8 cellular contexts compared by ENCODE assay signal in the genomic region with DNA sequence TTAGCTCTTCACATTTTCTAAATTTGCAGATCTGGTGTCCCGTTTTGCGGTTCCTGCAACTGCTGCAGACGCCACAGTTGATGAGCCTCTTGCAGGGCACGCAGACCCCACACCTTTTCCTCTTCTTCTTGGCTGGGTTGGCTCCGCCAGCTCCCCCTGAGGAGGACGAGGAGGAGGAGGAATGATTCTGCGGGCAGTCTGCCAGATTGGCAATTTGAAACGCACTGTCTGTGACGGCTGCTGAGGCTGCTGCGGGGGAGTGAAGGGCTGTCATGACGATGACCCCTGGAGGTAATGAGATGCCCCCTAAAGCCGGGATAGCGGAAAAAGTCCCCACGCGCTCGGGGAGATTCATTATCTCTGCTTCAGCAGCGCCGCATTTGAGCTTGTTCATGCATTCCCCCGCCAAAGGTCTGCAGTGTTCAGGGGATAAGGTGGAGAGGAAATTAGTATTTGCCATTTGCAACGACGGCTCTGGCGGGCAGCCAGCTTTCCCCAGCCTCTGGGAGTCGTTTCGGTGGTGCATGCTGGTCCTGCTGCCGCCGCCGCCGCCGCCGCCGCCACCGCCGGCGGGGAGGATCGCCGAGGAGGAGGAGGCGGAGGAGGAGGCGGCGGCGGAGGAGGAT. TPM values are rescaled to one million over a fixed set of nuclear protein-coding genes. Genes with fewer than 3 reads are reported as not detected.
A peak's percentile ranks its signal among the peaks of the same experiment; 100 is the strongest.
DNase-seq lines count a peak whose midpoint lies in the region; ATAC-seq, FAIRE-seq and TF ChIP-seq lines count a peak whose summit lies in the region.

No MANE protein-coding gene starts in this region.

- peak; percentile 36 for ATAC-seq in GM21723 (IDR thresholded peaks at IDR 0.05; ENCODE audit: unreplicated experiment)

- no peaks in the 10 kb centered on the region for H3K9me3 Mint-ChIP-seq in neural progenitor cell

- H4K20me1 ChIP-seq in DOHH2 (ENCODE audit: control insufficient read depth, insufficient read depth, low read depth, low read length) (no peaks in the 10 kb centered on the region), neural progenitor cell (ENCODE audit: low read depth) (peaks cover 16% of the 10 kb centered on the region)

- peak overlapping the region; percentile 64 for H3K4me3 ChIP-seq in DOHH2 (ENCODE audit: low read length)
- H3K4me3 ChIP-seq in Jurkat, Clone E6-1 (ENCODE audit: low read length), result peak overlapping the region; percentile 58
- peak overlapping the region; percentile 65 for H3K4me3 ChIP-seq in neural progenitor cell

- H3K36me3 Mint-ChIP-seq in neural progenitor cell, result peaks cover 3% of the 10 kb centered on the region

- H3K27me3 Mint-ChIP-seq in neural progenitor cell (ENCODE audit: insufficient read depth, low read depth), result peaks cover 5% of the 10 kb centered on the region

- H3K79me2 ChIP-seq in DOHH2 (ENCODE audit: control insufficient read depth, low read length), result no peaks in the 10 kb centered on the region
- H3K79me2 ChIP-seq in neural progenitor cell (ENCODE audit: low read depth), result peaks cover 77% of the 10 kb centered on the region

- H3K4me1 Mint-ChIP-seq in neural progenitor cell, result peaks cover 59% of the 10 kb centered on the region

- H3K9ac ChIP-seq in neural progenitor cell, result no peak overlapping the region

- H3K27ac ChIP-seq in DOHH2 (ENCODE audit: low read depth, low read length) (no peak overlapping the region), neural progenitor cell (peak overlapping the region; percentile 86)

- FAIRE-seq in urothelium cell line (lab: Jason Lieb, UNC), result no peak

- H3F3A ChIP-seq in DOHH2 (ENCODE audit: control insufficient read depth, insufficient read depth) (no peaks in the 10 kb centered on the region), neural progenitor cell (ENCODE audit: low read depth) (peaks cover 59% of the 10 kb centered on the region)

- peak; percentile 39 for DNase-seq in Jurkat, Clone E6-1 (ENCODE audit: low read depth, low spot score)
- DNase-seq in RPMI7951 (ENCODE audit: low read depth), result peak; percentile 51
- DNase-seq in activated gamma-delta T cell treated with Interleukin-2 at 50 U/mL for 16 hours, result peak; percentile 47
- peak; percentile 17 for DNase-seq in germinal center (ENCODE audit: low spot score)
- DNase-seq in neural progenitor cell (ENCODE audit: low spot score), result peak; percentile 80
- DNase-seq in urothelium cell line (ENCODE audit: low spot score), result peak; percentile 61

- peaks cover 14% of the 10 kb centered on the region for H3K4me1 ChIP-seq in DOHH2 (ENCODE audit: control insufficient read depth, low read length)
- peaks cover 57% of the 10 kb centered on the region for H3K4me1 ChIP-seq in neural progenitor cell

- H3K9me3 ChIP-seq in DOHH2 (ENCODE audit: control insufficient read depth, insufficient read depth, low read length), result no peaks in the 10 kb centered on the region
- H3K9me3 ChIP-seq in neural progenitor cell (ENCODE audit: low read depth), result no peaks in the 10 kb centered on the region

- H3K4me3 Mint-ChIP-seq in neural progenitor cell, result peak overlapping the region; percentile 95

- peak overlapping the region; percentile 14 for H2AFZ ChIP-seq in neural progenitor cell (replicated peaks)

- H3K36me3 ChIP-seq in DOHH2 (ENCODE audit: control insufficient read depth, low read length) (no peaks in the 10 kb centered on the region), neural progenitor cell (no peaks in the 10 kb centered on the region)

- no peaks in the 10 kb centered on the region for H3K9me2 ChIP-seq in DOHH2 (replicated peaks; ENCODE audit: control insufficient read depth, low read length)

- H3K27ac Mint-ChIP-seq in neural progenitor cell, result peak overlapping the region; percentile 96

- H3K27me3 ChIP-seq in DOHH2 (ENCODE audit: control insufficient read depth, low read length) (peaks cover 45% of the 10 kb centered on the region), neural progenitor cell (no peaks in the 10 kb centered on the region)

- TF ChIP-seq CTCF in DOHH2 (IDR thresholded peaks at IDR 0.05; ENCODE audit: low read depth, low read length, poor library complexity, severe bottlenecking) (no peak), neural progenitor cell (IDR thresholded peaks at IDR 0.05) (no peak)

- peak overlapping the region; percentile 75 for H3K4me2 ChIP-seq in DOHH2 (ENCODE audit: low read length)
- peak overlapping the region; percentile 93 for H3K4me2 ChIP-seq in neural progenitor cell

RNA-seq across cellular contexts. Expression of a gene that starts 3.8 kb away (rescaled TPM):
- 0.31 TPM for polyA plus RNA-seq in Jurkat, Clone E6-1 (2012; ENCODE audit: insufficient read depth, insufficient read length)
- not detected in 2 replicates for total RNA-seq in RPMI7951 (2014; rRNA removed; shearing (Covaris generic))
- 23.6 and 40.2 TPM in 2 replicates for total RNA-seq in neural progenitor cell (ENCODE audit: low replicate concordance)

Comparison
In these comparisons a context has a peak if more than half of its experiments do, and no peak if none do; other contexts are left out.
1. DNase-seq: peak in every context shown above with its lines; median percentile 80 in neural progenitor cell; 61 in urothelium cell line; 51 in RPMI7951; 47 in activated gamma-delta T cell treated with Interleukin-2 at 50 U/mL for 16 hours; 39 in Jurkat, Clone E6-1; 17 in germinal center.
2. RNA of a gene that starts 3.8 kb away (total RNA-seq): 23.6 to 40.2 TPM in neural progenitor cell; not detected in RPMI7951; every median in the first group is over 10 times any median in the second.
3. Peak in every context shown above with its lines, with median percentiles within 50 percentile points of each other: H3K4me3 ChIP-seq.